Comparison of ENCODE assay signal across 8 cellular contexts in genomic region chr14:35044939-35045797, GRCh38. TPM values are rescaled to one million over a fixed set of nuclear protein-coding genes. Genes with fewer than 3 reads are reported as not detected.
DNase-seq lines count a peak whose midpoint lies in the region; ATAC-seq and TF ChIP-seq lines count a peak whose summit lies in the region.

No MANE protein-coding gene starts in this region.

- H3K4me3 Mint-ChIP-seq in neural crest cell = peak overlapping the region; percentile 96

- H3K36me3 ChIP-seq in Panc1 (ENCODE audit: control insufficient read depth, insufficient read depth, low read length) = no peaks in the 10 kb centered on the region; the same call in none of the 2 replicates

- TSS peak; percentile 92 for BruUV-seq in Panc1 (replicated peaks; lab: Mats Ljungman, UMichigan)

- peak overlapping the region; percentile 93 for H3K27ac ChIP-seq in Panc1 (ENCODE audit: low read length)

- no peak overlapping the region for H3K27ac Mint-ChIP-seq in neural crest cell (ENCODE audit: unreplicated experiment)

- no peaks in the 10 kb centered on the region for H3K9me3 ChIP-seq in Panc1 (ENCODE audit: control insufficient read depth, insufficient read depth, low read depth, low read length)

- H3K9me3 Mint-ChIP-seq in neural crest cell = no peaks in the 10 kb centered on the region

- DNase-seq in Panc1 (ENCODE audit: low read depth, low spot score) = no peak
- DNase-seq in epidermal melanocyte (ENCODE audit: insufficient read length, low spot score) = peak; percentile 53
- no peak for DNase-seq in neural crest cell (ENCODE audit: low read depth, low spot score)
- DNase-seq in NCI-H2081 (lab: John Stamatoyannopoulos, UW) = no peak

- CTCF ChIA-PET in Panc1 (lab: Charles Lee) = no interaction called here

- intact Hi-C loops in Panc1 (cut with micrococcal nuclease; ENCODE audit: unreplicated experiment) = no loop called here

- H3K27me3 ChIP-seq in Panc1 (ENCODE audit: control insufficient read depth, insufficient read depth, low read length) = no peaks in the 10 kb centered on the region

- H3K4me3 ChIP-seq in GM12875 (ENCODE audit: low read depth, low read length) = peak overlapping the region; percentile 61
- H3K4me3 ChIP-seq in Panc1 (ENCODE audit: low read depth in 2 of 2, low read length in 2 of 2) = peak overlapping the region; percentile 82 to 86

- no peaks in the 10 kb centered on the region for H3K27me3 Mint-ChIP-seq in neural crest cell (ENCODE audit: low read depth)

- in situ Hi-C loops in Panc1 (cut with HindIII; ENCODE audit: low pct_unique_long_range_greater_than_20kb, low sequenced_read_pairs) = no loop called here

- POLR2A ChIA-PET in Panc1 (lab: Charles Lee) = no interaction called here

- H3K4me1 Mint-ChIP-seq in neural crest cell = peaks cover 21% of the 10 kb centered on the region

- TF ChIP-seq CTCF in GM12875 (IDR thresholded peaks at IDR 0.05; ENCODE audit: borderline replicate concordance, insufficient read depth, low read depth, low read length) = no peak
- no peak for TF ChIP-seq CTCF in Panc1 (IDR thresholded peaks at IDR 0.05)
- TF ChIP-seq CTCF in neural crest cell (conservative IDR thresholded peaks at IDR 0.05) = no peak

- H3K4me1 ChIP-seq in Panc1 (ENCODE audit: control insufficient read depth, insufficient read depth, low read length) = no peaks in the 10 kb centered on the region; the same call in 1 of the 2 replicates

- ATAC-seq in Panc1 = no peak
- no peak for ATAC-seq in GM18873 (IDR thresholded peaks at IDR 0.05; ENCODE audit: low FRiP score, unreplicated experiment)
- no peak for ATAC-seq in GM21529 (IDR thresholded peaks at IDR 0.05; ENCODE audit: unreplicated experiment)
- no peak for ATAC-seq in HG03045 (IDR thresholded peaks at IDR 0.05; ENCODE audit: unreplicated experiment)

- no peaks in the 10 kb centered on the region for H3K36me3 Mint-ChIP-seq in neural crest cell (ENCODE audit: low read depth)

RNA-seq across cellular contexts. Expression of gene FAM177A1, which starts 0.9 kb away (rescaled TPM):
- total RNA-seq in Panc1 (2021; ENCODE audit: unreplicated experiment) = 46.7 TPM
- polyA plus RNA-seq in Panc1 (2012; ENCODE audit: insufficient read length) = 41.0 TPM
- total RNA-seq in neural crest cell = 27.4 and 28.0 TPM in 2 replicates
